Comparison of ENCODE assay signal across 1 cellular context in genomic region chr4:177301127-177301639, GRCh38.
TF ChIP-seq lines count a peak whose summit lies in the region.

No MANE protein-coding gene starts in this region.

TF ChIP-seq in GM23338, 12 proteins besides CTCF, POLR2A, EP300 and RAD21 (continued from another document):
- TF ChIP-seq, protein P1, sequence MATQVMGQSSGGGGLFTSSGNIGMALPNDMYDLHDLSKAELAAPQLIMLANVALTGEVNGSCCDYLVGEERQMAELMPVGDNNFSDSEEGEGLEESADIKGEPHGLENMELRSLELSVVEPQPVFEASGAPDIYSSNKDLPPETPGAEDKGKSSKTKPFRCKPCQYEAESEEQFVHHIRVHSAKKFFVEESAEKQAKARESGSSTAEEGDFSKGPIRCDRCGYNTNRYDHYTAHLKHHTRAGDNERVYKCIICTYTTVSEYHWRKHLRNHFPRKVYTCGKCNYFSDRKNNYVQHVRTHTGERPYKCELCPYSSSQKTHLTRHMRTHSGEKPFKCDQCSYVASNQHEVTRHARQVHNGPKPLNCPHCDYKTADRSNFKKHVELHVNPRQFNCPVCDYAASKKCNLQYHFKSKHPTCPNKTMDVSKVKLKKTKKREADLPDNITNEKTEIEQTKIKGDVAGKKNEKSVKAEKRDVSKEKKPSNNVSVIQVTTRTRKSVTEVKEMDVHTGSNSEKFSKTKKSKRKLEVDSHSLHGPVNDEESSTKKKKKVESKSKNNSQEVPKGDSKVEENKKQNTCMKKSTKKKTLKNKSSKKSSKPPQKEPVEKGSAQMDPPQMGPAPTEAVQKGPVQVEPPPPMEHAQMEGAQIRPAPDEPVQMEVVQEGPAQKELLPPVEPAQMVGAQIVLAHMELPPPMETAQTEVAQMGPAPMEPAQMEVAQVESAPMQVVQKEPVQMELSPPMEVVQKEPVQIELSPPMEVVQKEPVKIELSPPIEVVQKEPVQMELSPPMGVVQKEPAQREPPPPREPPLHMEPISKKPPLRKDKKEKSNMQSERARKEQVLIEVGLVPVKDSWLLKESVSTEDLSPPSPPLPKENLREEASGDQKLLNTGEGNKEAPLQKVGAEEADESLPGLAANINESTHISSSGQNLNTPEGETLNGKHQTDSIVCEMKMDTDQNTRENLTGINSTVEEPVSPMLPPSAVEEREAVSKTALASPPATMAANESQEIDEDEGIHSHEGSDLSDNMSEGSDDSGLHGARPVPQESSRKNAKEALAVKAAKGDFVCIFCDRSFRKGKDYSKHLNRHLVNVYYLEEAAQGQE (IDR thresholded peaks at IDR 0.05; ENCODE audit: unreplicated experiment): no peak
- no peak for TF ChIP-seq ETS1 (IDR thresholded peaks at IDR 0.05)
- no peak for TF ChIP-seq ZNF331 (CRISPR knock-in tag; IDR thresholded peaks at IDR 0.05; ENCODE audit: low read depth)
- TF ChIP-seq JUNB (IDR thresholded peaks at IDR 0.05; ENCODE audit: unreplicated experiment): no peak
- TF ChIP-seq, protein P2, sequence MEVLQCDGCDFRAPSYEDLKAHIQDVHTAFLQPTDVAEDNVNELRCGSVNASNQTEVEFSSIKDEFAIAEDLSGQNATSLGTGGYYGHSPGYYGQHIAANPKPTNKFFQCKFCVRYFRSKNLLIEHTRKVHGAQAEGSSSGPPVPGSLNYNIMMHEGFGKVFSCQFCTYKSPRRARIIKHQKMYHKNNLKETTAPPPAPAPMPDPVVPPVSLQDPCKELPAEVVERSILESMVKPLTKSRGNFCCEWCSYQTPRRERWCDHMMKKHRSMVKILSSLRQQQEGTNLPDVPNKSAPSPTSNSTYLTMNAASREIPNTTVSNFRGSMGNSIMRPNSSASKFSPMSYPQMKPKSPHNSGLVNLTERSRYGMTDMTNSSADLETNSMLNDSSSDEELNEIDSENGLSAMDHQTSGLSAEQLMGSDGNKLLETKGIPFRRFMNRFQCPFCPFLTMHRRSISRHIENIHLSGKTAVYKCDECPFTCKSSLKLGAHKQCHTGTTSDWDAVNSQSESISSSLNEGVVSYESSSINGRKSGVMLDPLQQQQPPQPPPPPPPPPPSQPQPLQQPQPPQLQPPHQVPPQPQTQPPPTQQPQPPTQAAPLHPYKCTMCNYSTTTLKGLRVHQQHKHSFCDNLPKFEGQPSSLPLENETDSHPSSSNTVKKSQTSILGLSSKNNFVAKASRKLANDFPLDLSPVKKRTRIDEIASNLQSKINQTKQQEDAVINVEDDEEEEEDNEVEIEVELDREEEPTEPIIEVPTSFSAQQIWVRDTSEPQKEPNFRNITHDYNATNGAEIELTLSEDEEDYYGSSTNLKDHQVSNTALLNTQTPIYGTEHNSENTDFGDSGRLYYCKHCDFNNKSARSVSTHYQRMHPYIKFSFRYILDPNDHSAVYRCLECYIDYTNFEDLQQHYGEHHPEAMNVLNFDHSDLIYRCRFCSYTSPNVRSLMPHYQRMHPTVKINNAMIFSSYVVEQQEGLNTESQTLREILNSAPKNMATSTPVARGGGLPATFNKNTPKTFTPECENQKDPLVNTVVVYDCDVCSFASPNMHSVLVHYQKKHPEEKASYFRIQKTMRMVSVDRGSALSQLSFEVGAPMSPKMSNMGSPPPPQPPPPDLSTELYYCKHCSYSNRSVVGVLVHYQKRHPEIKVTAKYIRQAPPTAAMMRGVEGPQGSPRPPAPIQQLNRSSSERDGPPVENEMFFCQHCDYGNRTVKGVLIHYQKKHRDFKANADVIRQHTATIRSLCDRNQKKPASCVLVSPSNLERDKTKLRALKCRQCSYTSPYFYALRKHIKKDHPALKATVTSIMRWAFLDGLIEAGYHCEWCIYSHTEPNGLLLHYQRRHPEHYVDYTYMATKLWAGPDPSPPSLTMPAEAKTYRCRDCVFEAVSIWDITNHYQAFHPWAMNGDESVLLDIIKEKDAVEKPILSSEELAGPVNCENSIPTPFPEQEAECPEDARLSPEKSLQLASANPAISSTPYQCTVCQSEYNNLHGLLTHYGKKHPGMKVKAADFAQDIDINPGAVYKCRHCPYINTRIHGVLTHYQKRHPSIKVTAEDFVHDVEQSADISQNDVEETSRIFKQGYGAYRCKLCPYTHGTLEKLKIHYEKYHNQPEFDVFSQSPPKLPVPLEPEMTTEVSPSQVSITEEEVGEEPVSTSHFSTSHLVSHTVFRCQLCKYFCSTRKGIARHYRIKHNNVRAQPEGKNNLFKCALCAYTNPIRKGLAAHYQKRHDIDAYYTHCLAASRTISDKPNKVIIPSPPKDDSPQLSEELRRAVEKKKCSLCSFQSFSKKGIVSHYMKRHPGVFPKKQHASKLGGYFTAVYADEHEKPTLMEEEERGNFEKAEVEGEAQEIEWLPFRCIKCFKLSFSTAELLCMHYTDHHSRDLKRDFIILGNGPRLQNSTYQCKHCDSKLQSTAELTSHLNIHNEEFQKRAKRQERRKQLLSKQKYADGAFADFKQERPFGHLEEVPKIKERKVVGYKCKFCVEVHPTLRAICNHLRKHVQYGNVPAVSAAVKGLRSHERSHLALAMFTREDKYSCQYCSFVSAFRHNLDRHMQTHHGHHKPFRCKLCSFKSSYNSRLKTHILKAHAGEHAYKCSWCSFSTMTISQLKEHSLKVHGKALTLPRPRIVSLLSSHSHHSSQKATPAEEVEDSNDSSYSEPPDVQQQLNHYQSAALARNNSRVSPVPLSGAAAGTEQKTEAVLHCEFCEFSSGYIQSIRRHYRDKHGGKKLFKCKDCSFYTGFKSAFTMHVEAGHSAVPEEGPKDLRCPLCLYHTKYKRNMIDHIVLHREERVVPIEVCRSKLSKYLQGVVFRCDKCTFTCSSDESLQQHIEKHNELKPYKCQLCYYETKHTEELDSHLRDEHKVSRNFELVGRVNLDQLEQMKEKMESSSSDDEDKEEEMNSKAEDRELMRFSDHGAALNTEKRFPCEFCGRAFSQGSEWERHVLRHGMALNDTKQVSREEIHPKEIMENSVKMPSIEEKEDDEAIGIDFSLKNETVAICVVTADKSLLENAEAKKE (CRISPR knock-in tag; IDR thresholded peaks at IDR 0.05): no peak
- no peak for TF ChIP-seq ZNF114 (CRISPR knock-in tag; IDR thresholded peaks at IDR 0.05)
- TF ChIP-seq POLR2AphosphoS5 (IDR thresholded peaks at IDR 0.05; ENCODE audit: low read depth): no peak
- no peak for TF ChIP-seq EZH2phosphoT487 (IDR thresholded peaks at IDR 0.05; ENCODE audit: unreplicated experiment)
- TF ChIP-seq CREB1 (CRISPR knock-in tag; IDR thresholded peaks at IDR 0.05; ENCODE audit: low read depth): no peak
- no peak for TF ChIP-seq NANOG (IDR thresholded peaks at IDR 0.05; ENCODE audit: borderline replicate concordance)
- no peak for TF ChIP-seq EZH2 (IDR thresholded peaks at IDR 0.05; ENCODE audit: low read depth, unreplicated experiment)
